22 cellular contexts compared by ENCODE assay signal in genomic region chr1:16447641-16448040, GRCh38. TPM values are rescaled to one million over a fixed set of nuclear protein-coding genes. Genes with fewer than 3 reads are reported as not detected.
A peak's percentile ranks its signal among the peaks of the same experiment; 100 is the strongest.
DNase-seq lines count a peak whose midpoint lies in the region; ATAC-seq and TF ChIP-seq lines count a peak whose summit lies in the region.
"Had no signal": no experiment of that assay in that cellular context is flagged by ENCODE, and none has a peak within 500 bp of the region (broad histone marks: within the 10 kb centered on the region; RNA-seq: fewer than 3 reads in every experiment).

No MANE protein-coding gene starts in this region.

- H3K27ac ChIP-seq in CD4-positive, alpha-beta memory T cell (ENCODE audit: low read depth, low read length), result no peak overlapping the region
- H3K27ac ChIP-seq: HL-60 had no signal

- peak overlapping the region; percentile 82 for H3K27ac Mint-ChIP-seq in activated T-cell treated with anti-CD3 and anti-CD28 coated beads, Interleukin-2, amount 50 U/mL, for 24 hours
- peak overlapping the region in 4 of 7 donors; percentile 12 to 52 (median 42) for H3K27ac Mint-ChIP-seq in CD4-positive, alpha-beta memory T cell
- H3K27ac Mint-ChIP-seq in dendritic cell treated with granulocyte-macrophage colony-stimulating factor and Interleukin-4, amounts not matched to agents 40 ng/mL and 50 ng/mL, for 4 days, result peak overlapping the region; percentile 62
- peak overlapping the region; percentile 69 for H3K27ac Mint-ChIP-seq in stimulated activated effector memory CD8-positive, alpha-beta T cell treated with anti-CD3 and anti-CD28 coated beads, Interleukin-12 subunit alpha, Interleukin-12 subunit beta, amount 100 ng/mL, for 72 hours
- H3K27ac Mint-ChIP-seq in Caco-2 (ENCODE audit: unreplicated experiment), result no peak overlapping the region
- H3K27ac Mint-ChIP-seq: H9 had no signal

- peaks cover 42% of the 10 kb centered on the region for H3K4me1 ChIP-seq in CD4-positive, alpha-beta memory T cell (ENCODE audit: insufficient read depth, low read length)
- H3K4me1 ChIP-seq in Caco-2, result no peaks in the 10 kb centered on the region
- H3K4me1 ChIP-seq: BE2C had no signal

- peaks cover 88% of the 10 kb centered on the region for H3K36me3 Mint-ChIP-seq in activated T-cell treated with anti-CD3 and anti-CD28 coated beads, Interleukin-2, amount 50 U/mL, for 24 hours (ENCODE audit: low read depth)
- peaks cover 56 to 80% of the 10 kb centered on the region in 2 donors for H3K36me3 Mint-ChIP-seq in CD4-positive, alpha-beta memory T cell
- peaks cover 100% of the 10 kb centered on the region for H3K36me3 Mint-ChIP-seq in dendritic cell treated with granulocyte-macrophage colony-stimulating factor and Interleukin-4, amounts not matched to agents 40 ng/mL and 50 ng/mL, for 4 days (ENCODE audit: low read depth)
- peaks cover 100% of the 10 kb centered on the region for H3K36me3 Mint-ChIP-seq in stimulated activated effector memory CD8-positive, alpha-beta T cell treated with anti-CD3 and anti-CD28 coated beads, Interleukin-12 subunit alpha, Interleukin-12 subunit beta, amount 100 ng/mL, for 72 hours
- H3K36me3 Mint-ChIP-seq in Caco-2 (ENCODE audit: insufficient read depth, unreplicated experiment), result peaks cover 26% of the 10 kb centered on the region

- intact Hi-C loops in CD4-positive, alpha-beta memory T cell (cut with micrococcal nuclease), result no loop called here
- intact Hi-C loops in dendritic cell treated with granulocyte-macrophage colony-stimulating factor and Interleukin-4, amounts not matched to agents 40 ng/mL and 50 ng/mL, for 4 days (cut with micrococcal nuclease), result no loop called here
- intact Hi-C loops in Caco-2 (cut with micrococcal nuclease; ENCODE audit: unreplicated experiment), result no loop called here

- no peaks in the 10 kb centered on the region for H3K27me3 Mint-ChIP-seq in activated T-cell treated with anti-CD3 and anti-CD28 coated beads, Interleukin-2, amount 50 U/mL, for 24 hours
- H3K27me3 Mint-ChIP-seq in CD4-positive, alpha-beta memory T cell, result no peaks in the 10 kb centered on the region
- H3K27me3 Mint-ChIP-seq in dendritic cell treated with granulocyte-macrophage colony-stimulating factor and Interleukin-4, amounts not matched to agents 40 ng/mL and 50 ng/mL, for 4 days, result no peaks in the 10 kb centered on the region
- no peaks in the 10 kb centered on the region for H3K27me3 Mint-ChIP-seq in Caco-2 (ENCODE audit: insufficient read depth, unreplicated experiment)

- H3K36me3 ChIP-seq in CD4-positive, alpha-beta memory T cell (ENCODE audit: insufficient read depth, low read length), result peaks cover 88% of the 10 kb centered on the region
- H3K36me3 ChIP-seq in Caco-2 (ENCODE audit: control insufficient read depth, insufficient read depth, low read length), result no peaks in the 10 kb centered on the region; the same call in 1 of the 2 replicates

- no peak for ATAC-seq in stimulated activated effector memory CD8-positive, alpha-beta T cell treated with anti-CD3 and anti-CD28 coated beads, Interleukin-12 subunit alpha, Interleukin-12 subunit beta, amount 100 ng/mL, for 72 hours
- ATAC-seq in HG02623 (IDR thresholded peaks at IDR 0.05; ENCODE audit: unreplicated experiment), result no peak
- ATAC-seq: CD8-positive, alpha-beta T cell; GM12878 had no signal

- H3K4me1 Mint-ChIP-seq in activated T-cell treated with anti-CD3 and anti-CD28 coated beads, Interleukin-2, amount 50 U/mL, for 24 hours (ENCODE audit: low read depth), result peaks cover 43% of the 10 kb centered on the region
- H3K4me1 Mint-ChIP-seq in CD4-positive, alpha-beta memory T cell, result peaks cover 29 to 80% (median 51%) of the 10 kb centered on the region in 4 donors
- H3K4me1 Mint-ChIP-seq in dendritic cell treated with granulocyte-macrophage colony-stimulating factor and Interleukin-4, amounts not matched to agents 40 ng/mL and 50 ng/mL, for 4 days (ENCODE audit: low read depth), result peaks cover 81% of the 10 kb centered on the region
- peaks cover 50% of the 10 kb centered on the region for H3K4me1 Mint-ChIP-seq in stimulated activated effector memory CD8-positive, alpha-beta T cell treated with anti-CD3 and anti-CD28 coated beads, Interleukin-12 subunit alpha, Interleukin-12 subunit beta, amount 100 ng/mL, for 72 hours
- no peaks in the 10 kb centered on the region for H3K4me1 Mint-ChIP-seq in Caco-2 (ENCODE audit: low read depth, unreplicated experiment)
- H3K4me1 Mint-ChIP-seq: H9 had no signal

- no peaks in the 10 kb centered on the region for H3K9me3 Mint-ChIP-seq in activated T-cell treated with anti-CD3 and anti-CD28 coated beads, Interleukin-2, amount 50 U/mL, for 24 hours
- no peaks in the 10 kb centered on the region for H3K9me3 Mint-ChIP-seq in CD4-positive, alpha-beta memory T cell
- H3K9me3 Mint-ChIP-seq in dendritic cell treated with granulocyte-macrophage colony-stimulating factor and Interleukin-4, amounts not matched to agents 40 ng/mL and 50 ng/mL, for 4 days, result no peaks in the 10 kb centered on the region
- H3K9me3 Mint-ChIP-seq in stimulated activated effector memory CD8-positive, alpha-beta T cell treated with anti-CD3 and anti-CD28 coated beads, Interleukin-12 subunit alpha, Interleukin-12 subunit beta, amount 100 ng/mL, for 72 hours, result no peaks in the 10 kb centered on the region
- no peaks in the 10 kb centered on the region for H3K9me3 Mint-ChIP-seq in Caco-2 (ENCODE audit: unreplicated experiment)
- H3K9me3 Mint-ChIP-seq: CD8-positive, alpha-beta T cell; H9 had no signal

- POLR2A ChIA-PET in CD4-positive, alpha-beta memory T cell (lab: Charles Lee; ENCODE audit: partially characterized antibody), result no interaction called here
- POLR2A ChIA-PET in Caco-2 (lab: Charles Lee), result no interaction called here

- no peak overlapping the region for H3K4me3 Mint-ChIP-seq in activated T-cell treated with anti-CD3 and anti-CD28 coated beads, Interleukin-2, amount 50 U/mL, for 24 hours
- peak overlapping the region in 1 of 8 donors; percentile 13 for H3K4me3 Mint-ChIP-seq in CD4-positive, alpha-beta memory T cell
- H3K4me3 Mint-ChIP-seq in dendritic cell treated with granulocyte-macrophage colony-stimulating factor and Interleukin-4, amounts not matched to agents 40 ng/mL and 50 ng/mL, for 4 days, result no peak overlapping the region
- H3K4me3 Mint-ChIP-seq in stimulated activated effector memory CD8-positive, alpha-beta T cell treated with anti-CD3 and anti-CD28 coated beads, Interleukin-12 subunit alpha, Interleukin-12 subunit beta, amount 100 ng/mL, for 72 hours, result no peak overlapping the region
- H3K4me3 Mint-ChIP-seq in Caco-2 (ENCODE audit: unreplicated experiment), result no peak overlapping the region
- H3K4me3 Mint-ChIP-seq: CD8-positive, alpha-beta T cell; H9 had no signal

- BruUV-seq in Caco-2 (replicated peaks; lab: Mats Ljungman, UMichigan), result no TSS peak

- no peaks in the 10 kb centered on the region for H3K27me3 ChIP-seq in CD4-positive, alpha-beta memory T cell (ENCODE audit: insufficient read depth, low read length)
- H3K27me3 ChIP-seq in Caco-2 (replicated peaks; ENCODE audit: control insufficient read depth, insufficient read depth, low read length), result no peaks in the 10 kb centered on the region
- H3K27me3 ChIP-seq: BE2C had no signal

- CTCF ChIA-PET in CD4-positive, alpha-beta memory T cell (lab: Charles Lee; ENCODE audit: partially characterized antibody), result no interaction called here
- CTCF ChIA-PET in Caco-2 (lab: Charles Lee), result no interaction called here

- H3K9me3 ChIP-seq in CD4-positive, alpha-beta memory T cell (ENCODE audit: control insufficient read depth in 1 of 2, low read length in 2 of 2), result no peaks in the 10 kb centered on the region
- H3K9me3 ChIP-seq in Caco-2, result no peaks in the 10 kb centered on the region
- H3K9me3 ChIP-seq: BE2C had no signal

- TF ChIP-seq CTCF in Caco-2 (IDR thresholded peaks at IDR 0.05; ENCODE audit: insufficient read depth in 1 of 2, low read depth in 1 of 2, low read length in 1 of 2, severe bottlenecking in 1 of 2, unreplicated experiment in 1 of 2), result no peak

- H3K4me3 ChIP-seq in CD4-positive, alpha-beta memory T cell (ENCODE audit: low read length in 2 of 2), result no peak overlapping the region
- H3K4me3 ChIP-seq in Caco-2 (ENCODE audit: low read depth, low read length), result no peak overlapping the region
- H3K4me3 ChIP-seq: GM12878 had no signal

- DNase-seq in activated T-cell treated with anti-CD3 and anti-CD28 coated beads, Interleukin-2, amount 50 U/mL, for 24 hours, result no peak
- no peak for DNase-seq in activated T-cell treated with anti-CD3 and anti-CD28 coated beads, Interleukin-2, amount 50 U/mL, for 1 hour
- DNase-seq in CD4-positive, alpha-beta memory T cell, result no peak
- DNase-seq in stimulated activated effector memory CD8-positive, alpha-beta T cell treated with anti-CD3 and anti-CD28 coated beads, Interleukin-12 subunit alpha, Interleukin-12 subunit beta, amount 100 ng/mL, for 72 hours (ENCODE audit: low spot score in 2 of 2), result no peak
- DNase-seq in NOMO-1 (lab: John Stamatoyannopoulos, UW; ENCODE audit: unreplicated experiment in 2 of 2), result no peak
- DNase-seq in Caco-2, result no peak
- DNase-seq: BE2C; CD8-positive, alpha-beta T cell; DMS53; EL; H9; NCI-H1417 treated with DMSO at 0.1 percent for 48 hours; NCI-H187 treated with DMSO at 0.1 percent for 48 hours; NCI-H2227 treated with DMSO at 0.1 percent for 48 hours; NCI-H510A treated with DMSO at 0.1 percent for 48 hours; NCI-H774; OCI-M1 had no signal

RNA-seq across cellular contexts. Expression of gene NECAP2, which starts 7.1 kb away (rescaled TPM):
- total RNA-seq in CD4-positive, alpha-beta memory T cell, result 100 to 1,000 TPM; 154 to 165 TPM
- 100 to 1,000 TPM; 243 to 341 TPM for polyA plus RNA-seq in CD4-positive, alpha-beta memory T cell
- total RNA-seq in Caco-2 (2022), result 28.4 and 29.4 TPM in 2 replicates

RNA-seq across cellular contexts. Expression of gene SPATA21, which starts 10.4 kb away (rescaled TPM):
- total RNA-seq in CD4-positive, alpha-beta memory T cell, result not detected
- polyA plus RNA-seq in CD4-positive, alpha-beta memory T cell, result not detected
- not detected in 2 replicates for total RNA-seq in Caco-2 (2022)
- total RNA-seq: CD8-positive, alpha-beta T cell; H9; HT1080 had no signal
